In the genomic region with DNA sequence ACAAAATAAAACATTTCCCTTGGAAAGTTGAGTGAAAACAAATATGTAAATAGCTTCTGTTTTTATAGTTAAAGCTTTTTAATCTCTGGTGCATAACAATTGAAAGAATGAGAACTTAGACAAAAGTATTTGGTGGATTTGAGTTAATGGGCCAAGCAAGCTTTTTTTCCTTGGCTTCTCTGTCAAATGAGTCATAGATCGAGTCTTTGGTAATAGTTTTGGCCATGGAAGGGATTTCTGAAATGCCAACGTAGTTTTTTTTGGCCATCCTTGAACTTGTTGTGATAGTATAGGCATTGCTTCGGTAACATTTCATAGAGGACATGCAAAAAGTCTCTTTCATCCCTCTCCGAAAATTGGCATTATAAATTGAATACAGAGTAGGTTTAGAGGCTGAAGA, we compare ENCODE assay signal across 1 cellular context.
TF ChIP-seq lines count a peak whose summit lies in the region.

No MANE protein-coding gene starts in this region.

TF ChIP-seq in endothelial cell of umbilical vein, 7 proteins besides CTCF, POLR2A, EP300 and RAD21:
- TF ChIP-seq JUN (IDR thresholded peaks at IDR 0.05; ENCODE audit: borderline replicate concordance, insufficient read depth, insufficient read length, low read depth) (no peak), EZH2 (IDR thresholded peaks at IDR 0.05; ENCODE audit: borderline replicate concordance, low read depth, low read length, severe bottlenecking) (no peak), MYC (IDR thresholded peaks at IDR 0.05; ENCODE audit: low read depth, low read length) (no peak), FOS (IDR thresholded peaks at IDR 0.05; ENCODE audit: borderline replicate concordance, insufficient read depth, low read length) (no peak), GATA2 (IDR thresholded peaks at IDR 0.05; ENCODE audit: insufficient read depth, insufficient read length, low read depth, low read length) (no peak), POLR2AphosphoS5 (IDR thresholded peaks at IDR 0.05; ENCODE audit: insufficient read depth, low read depth, low read length) (no peak)
- TF ChIP-seq, protein P1, sequence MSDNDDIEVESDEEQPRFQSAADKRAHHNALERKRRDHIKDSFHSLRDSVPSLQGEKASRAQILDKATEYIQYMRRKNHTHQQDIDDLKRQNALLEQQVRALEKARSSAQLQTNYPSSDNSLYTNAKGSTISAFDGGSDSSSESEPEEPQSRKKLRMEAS (IDR thresholded peaks at IDR 0.05; ENCODE audit: insufficient read depth, insufficient read length), result no peak
